ENCODE assay signal across 21 cellular contexts in genomic region chr15:76160426-76161152, GRCh38.
DNase-seq lines count a peak whose midpoint lies in the region; ATAC-seq and TF ChIP-seq lines count a peak whose summit lies in the region.
"Had no signal": no experiment of that assay in that cellular context is flagged by ENCODE, and none has a peak within 500 bp of the region (broad histone marks: within the 10 kb centered on the region; RNA-seq: fewer than 3 reads in every experiment).

No MANE protein-coding gene starts in this region.

- H3K9me3 Mint-ChIP-seq in chondrocyte (ENCODE audit: low read depth), result no peaks in the 10 kb centered on the region

- H3K4me3 ChIP-seq in AG10803 (ENCODE audit: low read length) (no peak overlapping the region), GM23248 (no peak overlapping the region), right cardiac atrium (ENCODE audit: low read length) (no peak overlapping the region)
- H3K4me3 ChIP-seq: SK-N-MC, transverse colon had no signal

- no peak overlapping the region for H3K4me2 ChIP-seq in GM23248 (ENCODE audit: unreplicated experiment)

- H3K27me3 Mint-ChIP-seq in chondrocyte (ENCODE audit: low read depth), result no peaks in the 10 kb centered on the region

- no peaks in the 10 kb centered on the region for H3K36me3 Mint-ChIP-seq in chondrocyte (ENCODE audit: low read depth)

- no peaks in the 10 kb centered on the region for H3K27me3 ChIP-seq in GM23248 (replicated peaks; ENCODE audit: insufficient read depth)
- no peaks in the 10 kb centered on the region for H3K27me3 ChIP-seq in right cardiac atrium (ENCODE audit: control insufficient read depth, insufficient read depth)
- H3K27me3 ChIP-seq: BE2C, neutrophil, transverse colon had no signal

- intact Hi-C loops in right cardiac atrium (cut with DNase I), result no loop called here

- ATAC-seq in right cardiac atrium (peak; percentile 17 to 42), GM21619 (IDR thresholded peaks at IDR 0.05; ENCODE audit: unreplicated experiment) (no peak), GM21515 (IDR thresholded peaks at IDR 0.05; ENCODE audit: unreplicated experiment) (no peak)
- ATAC-seq: activated CD8-positive, alpha-beta T cell treated with anti-CD3 and anti-CD28 coated beads, Interleukin-2, amount 10 ng/mL, durations not matched to agents 7 days and 5 days had no signal

- H2AFZ ChIP-seq in GM23248, result no peak overlapping the region

- no peaks in the 10 kb centered on the region for H3K36me3 ChIP-seq in GM23248 (ENCODE audit: low read depth)
- H3K36me3 ChIP-seq: BE2C, neutrophil, transverse colon had no signal

- H3K9me3 ChIP-seq in GM23248 (ENCODE audit: low read depth) (no peaks in the 10 kb centered on the region), right cardiac atrium (ENCODE audit: control insufficient read depth, low read length) (no peaks in the 10 kb centered on the region)
- H3K9me3 ChIP-seq: BE2C, neutrophil, transverse colon had no signal

- H3K4me1 ChIP-seq in GM23248 (ENCODE audit: insufficient read depth) (peaks cover 10% of the 10 kb centered on the region), right cardiac atrium (ENCODE audit: control insufficient read depth, insufficient read depth, low read length) (peaks cover 5% of the 10 kb centered on the region)
- H3K4me1 ChIP-seq: BE2C had no signal

- in situ Hi-C loops in GM23248 (cut with MboI), result no loop called here

- peaks cover 70% of the 10 kb centered on the region for H3K4me1 Mint-ChIP-seq in chondrocyte (ENCODE audit: low read depth)

- H3K79me2 ChIP-seq in GM23248 (ENCODE audit: insufficient read depth), result no peaks in the 10 kb centered on the region

- peak; percentile 52 for DNase-seq in AG10803 (ENCODE audit: low read depth)
- DNase-seq in GM23248, result peak; percentile 18
- no peak for DNase-seq in chondrocyte (ENCODE audit: low spot score)
- DNase-seq in right cardiac atrium, result no peak
- no peak for DNase-seq in caudate nucleus (lab: John Stamatoyannopoulos, UW)
- no peak for DNase-seq in NCI-H748 treated with DMSO at 0.1 percent for 48 hours (lab: John Stamatoyannopoulos, UW)
- DNase-seq: activated CD8-positive, alpha-beta T cell treated with anti-CD3 and anti-CD28 coated beads, Interleukin-2, amount 10 ng/mL, durations not matched to agents 7 days and 5 days; BE2C; effector CD8-positive, alpha-beta T cell; erythroblast; head of caudate nucleus; mesendoderm; NCI-H2029; NCI-H2227 treated with DMSO at 0.1 percent for 48 hours; NCI-H69; transverse colon had no signal

- no peaks in the 10 kb centered on the region for H4K20me1 ChIP-seq in GM23248 (ENCODE audit: insufficient read depth)

- 53 to 59% methylated on average over 20 to 24 of the region's 24 CpGs for WGBS in GM23248 (ENCODE audit: low coverage in 1 of 2, low lambda C conversion rate in 2 of 2, missing lambda C conversion rate in 2 of 2), 2 experiments
- 74% methylated on average over 24 of the region's 24 CpGs for WGBS in right cardiac atrium

- H3F3A ChIP-seq in GM23248 (ENCODE audit: insufficient read depth), result peaks cover 10% of the 10 kb centered on the region

- H3K27ac ChIP-seq in GM23248, result no peak overlapping the region
- H3K27ac ChIP-seq in right cardiac atrium (ENCODE audit: low read length), result no peak overlapping the region
- H3K27ac ChIP-seq in caudate nucleus (ENCODE audit: low read depth, low read length), result no peak overlapping the region
- H3K27ac ChIP-seq: neutrophil, SK-N-MC, transverse colon had no signal

- H3K9me2 ChIP-seq in GM23248 (ENCODE audit: insufficient read depth), result no peaks in the 10 kb centered on the region

- H3K9ac ChIP-seq in GM23248, result no peak overlapping the region

- no peak for TF ChIP-seq CTCF in AG10803 (conservative IDR thresholded peaks at IDR 0.05; ENCODE audit: low read length)
- no peak for TF ChIP-seq CTCF in chondrocyte (IDR thresholded peaks at IDR 0.05)

- peak overlapping the region; percentile 19 for H3K4me3 Mint-ChIP-seq in chondrocyte (ENCODE audit: unreplicated experiment)
- H3K4me3 Mint-ChIP-seq: activated CD8-positive, alpha-beta T cell treated with anti-CD3 and anti-CD28 coated beads, Interleukin-2, amount 10 ng/mL, durations not matched to agents 7 days and 5 days had no signal

- peak overlapping the region; percentile 81 for H3K27ac Mint-ChIP-seq in chondrocyte (ENCODE audit: unreplicated experiment)
- H3K27ac Mint-ChIP-seq: activated CD8-positive, alpha-beta T cell treated with anti-CD3 and anti-CD28 coated beads, Interleukin-2, amount 10 ng/mL, durations not matched to agents 7 days and 5 days; progenitor cell of endocrine pancreas had no signal

Comparison
In these comparisons a context has a peak if more than half of its experiments do, and no peak if none do; other contexts are left out.
1. DNase-seq: peak in AG10803 (single experiment) and GM23248 (single experiment); none in chondrocyte (single experiment), right cardiac atrium (0 of 3), caudate nucleus (0 of 61) and NCI-H748 treated with DMSO at 0.1 percent for 48 hours (single experiment).
2. ATAC-seq: peak in right cardiac atrium (2 of 2); none in GM21619 (single experiment) and GM21515 (single experiment).